ENCODE assay signal across 1 cellular context in genomic region chr4:90798948-90799347, GRCh38.
TF ChIP-seq lines count a peak whose summit lies in the region.

No MANE protein-coding gene starts in this region.

TF ChIP-seq in H1, 55 proteins besides CTCF, POLR2A, EP300 and RAD21:
- TF ChIP-seq USF2 (IDR thresholded peaks at IDR 0.05; ENCODE audit: low read length): no peak
- TF ChIP-seq SUZ12 (IDR thresholded peaks at IDR 0.05; ENCODE audit: low read length): no peak
- no peak for TF ChIP-seq TEAD4 (IDR thresholded peaks at IDR 0.05; ENCODE audit: low read depth, low read length)
- TF ChIP-seq SP2 (IDR thresholded peaks at IDR 0.05; ENCODE audit: low read length): no peak
- no peak for TF ChIP-seq CREB1 (IDR thresholded peaks at IDR 0.05)
- no peak for TF ChIP-seq EGR1 (IDR thresholded peaks at IDR 0.05; ENCODE audit: borderline replicate concordance, low read depth, low read length)
- TF ChIP-seq NRF1 (IDR thresholded peaks at IDR 0.05; ENCODE audit: low read depth, low read length): no peak
- no peak for TF ChIP-seq EZH2 (IDR thresholded peaks at IDR 0.05; ENCODE audit: low read depth, low read length, severe bottlenecking)
- no peak for TF ChIP-seq YY1 (IDR thresholded peaks at IDR 0.05; ENCODE audit: low read depth, low read length)
- no peak for TF ChIP-seq SP1 (IDR thresholded peaks at IDR 0.05; ENCODE audit: low read depth, low read length)
- TF ChIP-seq TAF7 (optimal IDR thresholded peaks at IDR 0.05; ENCODE audit: borderline replicate concordance, low read depth, low read length): no peak
- no peak for TF ChIP-seq E2F6 (IDR thresholded peaks at IDR 0.05)
- TF ChIP-seq SRF (IDR thresholded peaks at IDR 0.05; ENCODE audit: low read depth, low read length): no peak
- no peak for TF ChIP-seq MAX (IDR thresholded peaks at IDR 0.05)
- TF ChIP-seq KDM5A (IDR thresholded peaks at IDR 0.05; ENCODE audit: low read length): no peak
- TF ChIP-seq SAP30 (IDR thresholded peaks at IDR 0.05; ENCODE audit: insufficient read depth, insufficient replicate concordance, low read length): no peak
